ENCODE assay signal across 1 cellular context in genomic region chr12:50572275-50572674, GRCh38.
TF ChIP-seq lines count a peak whose summit lies in the region.

No MANE protein-coding gene starts in this region.

TF ChIP-seq in HepG2, 621 proteins besides CTCF, POLR2A, EP300 and RAD21 (continued from another document and continues in another):
- no peak for TF ChIP-seq KAT7 (CRISPR knock-in tag; IDR thresholded peaks at IDR 0.05; ENCODE audit: borderline replicate concordance)
- no peak for TF ChIP-seq ZNF224 (CRISPR knock-in tag; IDR thresholded peaks at IDR 0.05)
- no peak for TF ChIP-seq MYPOP (CRISPR knock-in tag; IDR thresholded peaks at IDR 0.05)
- TF ChIP-seq ZNF616 (CRISPR knock-in tag; IDR thresholded peaks at IDR 0.05; ENCODE audit: low read depth): no peak
- TF ChIP-seq ZNF431 (CRISPR knock-in tag; IDR thresholded peaks at IDR 0.05; ENCODE audit: borderline replicate concordance, low read depth): no peak
- TF ChIP-seq RBM22 (optimal IDR thresholded peaks at IDR 0.05; ENCODE audit: low read length): no peak
- TF ChIP-seq BHLHE40 (IDR thresholded peaks at IDR 0.05; ENCODE audit: low read length): no peak
- peak; percentile 48; the same call in 1 of the 2 replicates for TF ChIP-seq RXRB (CRISPR knock-in tag; IDR thresholded peaks at IDR 0.05; ENCODE audit: borderline replicate concordance)
- no peak for TF ChIP-seq ZNF414 (CRISPR knock-in tag; IDR thresholded peaks at IDR 0.05)
- TF ChIP-seq ZNF17 (CRISPR knock-in tag; IDR thresholded peaks at IDR 0.05): no peak
- no peak for TF ChIP-seq LRRFIP1 (CRISPR knock-in tag; conservative IDR thresholded peaks at IDR 0.05)
- TF ChIP-seq ZMYM3 (CRISPR knock-in tag; IDR thresholded peaks at IDR 0.05): no peak
- no peak for TF ChIP-seq PTBP1 (IDR thresholded peaks at IDR 0.05; ENCODE audit: low read depth, low read length, poor library complexity, severe bottlenecking)
- TF ChIP-seq CHCHD3 (CRISPR knock-in tag; IDR thresholded peaks at IDR 0.05): no peak
- no peak for TF ChIP-seq RFX1 (IDR thresholded peaks at IDR 0.05)
- no peak for TF ChIP-seq ZFY (CRISPR knock-in tag; IDR thresholded peaks at IDR 0.05)
- no peak for TF ChIP-seq ZNF720 (CRISPR knock-in tag; IDR thresholded peaks at IDR 0.05)
- TF ChIP-seq RNF2 (conservative IDR thresholded peaks at IDR 0.05; ENCODE audit: low read depth): no peak
- no peak for TF ChIP-seq ZNF138 (CRISPR knock-in tag; IDR thresholded peaks at IDR 0.05; ENCODE audit: low read depth)
- TF ChIP-seq GTF3A (CRISPR knock-in tag; conservative IDR thresholded peaks at IDR 0.05): no peak
- TF ChIP-seq SP5 (CRISPR knock-in tag; IDR thresholded peaks at IDR 0.05; ENCODE audit: borderline replicate concordance, low read depth): no peak
- TF ChIP-seq ZFP36 (IDR thresholded peaks at IDR 0.05; ENCODE audit: borderline replicate concordance, low read depth, low read length, partially characterized antibody): no peak
- no peak for TF ChIP-seq ZSCAN30 (CRISPR knock-in tag; IDR thresholded peaks at IDR 0.05)
- TF ChIP-seq ZNF513 (CRISPR knock-in tag; conservative IDR thresholded peaks at IDR 0.05): no peak
- no peak for TF ChIP-seq ZNF816 (CRISPR knock-in tag; IDR thresholded peaks at IDR 0.05; ENCODE audit: borderline replicate concordance)
- TF ChIP-seq KLF15 (CRISPR knock-in tag; IDR thresholded peaks at IDR 0.05; ENCODE audit: borderline replicate concordance): no peak
- no peak for TF ChIP-seq NFIC (IDR thresholded peaks at IDR 0.05; ENCODE audit: low read length)
- TF ChIP-seq NAIF1 (CRISPR knock-in tag; IDR thresholded peaks at IDR 0.05; ENCODE audit: borderline replicate concordance): no peak
- TF ChIP-seq SKI (IDR thresholded peaks at IDR 0.05; ENCODE audit: partially characterized antibody): no peak
- peak; percentile 23; the same call in 1 of the 2 replicates for TF ChIP-seq YEATS2 (CRISPR knock-in tag; IDR thresholded peaks at IDR 0.05; ENCODE audit: borderline replicate concordance)
- TF ChIP-seq HMG20A (CRISPR knock-in tag; IDR thresholded peaks at IDR 0.05; ENCODE audit: borderline replicate concordance): peak; percentile 47; the same call in 1 of the 2 replicates
- peak; percentile 34; the same call in 1 of the 2 replicates for TF ChIP-seq HNF4A (CRISPR knock-in tag; IDR thresholded peaks at IDR 0.05)
- TF ChIP-seq ATRX (CRISPR knock-in tag; IDR thresholded peaks at IDR 0.05; ENCODE audit: borderline replicate concordance): no peak
- TF ChIP-seq CC2D1A (CRISPR knock-in tag; IDR thresholded peaks at IDR 0.05): no peak
- TF ChIP-seq PRDM4 (CRISPR knock-in tag; IDR thresholded peaks at IDR 0.05; ENCODE audit: borderline replicate concordance): no peak
- TF ChIP-seq GATA4 (IDR thresholded peaks at IDR 0.05; ENCODE audit: borderline replicate concordance, low read depth): no peak
- peak; percentile 26; the same call in 1 of the 2 replicates for TF ChIP-seq THRA (CRISPR knock-in tag; IDR thresholded peaks at IDR 0.05; ENCODE audit: borderline replicate concordance)
- TF ChIP-seq UBTF (CRISPR knock-in tag; IDR thresholded peaks at IDR 0.05): no peak
- no peak for TF ChIP-seq PBX2 (CRISPR knock-in tag; IDR thresholded peaks at IDR 0.05)
- no peak for TF ChIP-seq FLYWCH1 (CRISPR knock-in tag; IDR thresholded peaks at IDR 0.05)
- no peak for TF ChIP-seq KDM2A (CRISPR knock-in tag; IDR thresholded peaks at IDR 0.05; ENCODE audit: borderline replicate concordance, low read depth)
- no peak for TF ChIP-seq ZNF598 (CRISPR knock-in tag; IDR thresholded peaks at IDR 0.05; ENCODE audit: borderline replicate concordance)
- TF ChIP-seq ZNF337 (CRISPR knock-in tag; IDR thresholded peaks at IDR 0.05; ENCODE audit: borderline replicate concordance, low read depth): no peak
- TF ChIP-seq ZNF558 (CRISPR knock-in tag; IDR thresholded peaks at IDR 0.05; ENCODE audit: borderline replicate concordance): no peak
- TF ChIP-seq KAT2B (IDR thresholded peaks at IDR 0.05; ENCODE audit: borderline replicate concordance, low read depth, low read length): no peak
- TF ChIP-seq ZBTB26 (CRISPR knock-in tag; IDR thresholded peaks at IDR 0.05; ENCODE audit: borderline replicate concordance): no peak
- TF ChIP-seq YEATS4 (CRISPR knock-in tag; IDR thresholded peaks at IDR 0.05; ENCODE audit: borderline replicate concordance): no peak
- no peak for TF ChIP-seq MBD4 (IDR thresholded peaks at IDR 0.05; ENCODE audit: borderline replicate concordance, low read length)
- no peak for TF ChIP-seq DBP (CRISPR knock-in tag; IDR thresholded peaks at IDR 0.05; ENCODE audit: not compliant biosample characterization)
- TF ChIP-seq HNRNPK (IDR thresholded peaks at IDR 0.05; ENCODE audit: low read depth, low read length, poor library complexity, severe bottlenecking): no peak
- no peak for TF ChIP-seq PRPF4 (IDR thresholded peaks at IDR 0.05; ENCODE audit: low read depth, low read length, poor library complexity, severe bottlenecking)
- TF ChIP-seq REPIN1 (CRISPR knock-in tag; IDR thresholded peaks at IDR 0.05; ENCODE audit: borderline replicate concordance, low read depth): no peak
- TF ChIP-seq MEIS2 (CRISPR knock-in tag; IDR thresholded peaks at IDR 0.05): no peak
- TF ChIP-seq DNMT1 (CRISPR knock-in tag; IDR thresholded peaks at IDR 0.05): no peak
- TF ChIP-seq MAFK (conservative IDR thresholded peaks at IDR 0.05 in 1 of 2, IDR thresholded peaks at IDR 0.05 in 1 of 2; ENCODE audit: low read length in 2 of 2): no peak
- peak; percentile 22; the same call in 1 of the 2 replicates for TF ChIP-seq RARA (CRISPR knock-in tag; IDR thresholded peaks at IDR 0.05)
- no peak for TF ChIP-seq SOX6 (IDR thresholded peaks at IDR 0.05)
- TF ChIP-seq SOX6 (CRISPR knock-in tag; IDR thresholded peaks at IDR 0.05): peak; percentile 71
- TF ChIP-seq ZSCAN29 (CRISPR knock-in tag; conservative IDR thresholded peaks at IDR 0.05): no peak
- no peak for TF ChIP-seq TSC22D2 (CRISPR knock-in tag; IDR thresholded peaks at IDR 0.05; ENCODE audit: borderline replicate concordance)
